In the genomic region with DNA sequence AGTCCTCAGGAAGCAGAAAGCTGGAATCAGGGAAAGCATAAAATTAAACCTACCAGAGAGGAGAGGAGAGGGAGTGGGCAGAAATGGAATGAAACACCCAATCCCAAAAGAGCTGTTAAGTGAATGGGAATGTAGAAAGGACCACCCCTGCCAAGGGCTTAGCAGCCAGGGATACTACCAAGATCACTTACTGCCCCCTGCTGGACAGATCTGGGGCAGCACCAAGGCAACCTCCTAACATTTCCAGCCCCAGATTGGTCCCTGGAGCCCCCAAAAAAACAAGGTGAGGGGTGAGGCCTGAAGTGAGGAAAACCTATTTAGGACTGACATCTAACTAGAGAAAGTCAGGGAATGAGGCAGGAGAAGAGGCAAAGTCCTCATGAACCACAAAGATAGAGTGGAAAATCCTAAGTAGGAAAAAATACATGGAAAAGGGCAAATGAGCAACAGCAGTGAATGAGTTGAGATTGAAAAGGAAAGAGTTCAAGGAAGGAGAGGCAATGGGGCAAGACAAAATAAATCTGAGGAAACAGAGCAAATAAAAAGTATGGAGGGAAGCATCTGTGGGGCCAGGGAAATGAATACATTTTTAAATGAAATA, we compare ENCODE assay signal across 8 cellular contexts. TPM values are rescaled to one million over a fixed set of nuclear protein-coding genes. Genes with fewer than 3 reads are reported as not detected.
DNase-seq lines count a peak whose midpoint lies in the region; ATAC-seq and TF ChIP-seq lines count a peak whose summit lies in the region.

No MANE protein-coding gene starts in this region.

- DNase-seq in ELR (ENCODE audit: low read depth) (peak; percentile 78), LNCaP clone FGC (ENCODE audit: low read depth) (no peak), T-helper 1 cell (peak; percentile 55 to 81 (median 71)), left cardiac atrium (peak; percentile 79), retinal pigment epithelial cell (ENCODE audit: low read depth) (no peak), GOT3 (lab: John Stamatoyannopoulos, UW) (no peak)
- DNase-seq in activated naive CD8-positive, alpha-beta T cell treated with anti-CD3 and anti-CD28 coated beads, Interleukin-2, amount 50 U/mL, for 24 hours, result peak; percentile 87

- peak overlapping the region; percentile 7 for H3K27ac Mint-ChIP-seq in activated naive CD8-positive, alpha-beta T cell treated with anti-CD3 and anti-CD28 coated beads, Interleukin-2, amount 50 U/mL, for 24 hours

- H3K27me3 Mint-ChIP-seq in activated naive CD8-positive, alpha-beta T cell treated with anti-CD3 and anti-CD28 coated beads, Interleukin-2, amount 50 U/mL, for 24 hours, result no peaks in the 10 kb centered on the region

- H3K36me3 Mint-ChIP-seq in activated naive CD8-positive, alpha-beta T cell treated with anti-CD3 and anti-CD28 coated beads, Interleukin-2, amount 50 U/mL, for 24 hours (ENCODE audit: low read depth), result peaks cover 16% of the 10 kb centered on the region

- H3K4me3 Mint-ChIP-seq in activated naive CD8-positive, alpha-beta T cell treated with anti-CD3 and anti-CD28 coated beads, Interleukin-2, amount 50 U/mL, for 24 hours, result no peak overlapping the region

- ATAC-seq in activated naive CD8-positive, alpha-beta T cell treated with anti-CD3 and anti-CD28 coated beads, Interleukin-2, amount 50 U/mL, for 24 hours, result peak; percentile 56
- ATAC-seq in left cardiac atrium (peak; percentile 74 to 77), HG03378 (IDR thresholded peaks at IDR 0.05; ENCODE audit: unreplicated experiment) (no peak)

- peak; percentile 91 for TF ChIP-seq CTCF in LNCaP clone FGC (IDR thresholded peaks at IDR 0.05; ENCODE audit: control insufficient read depth, extremely low read depth, insufficient read depth)
- peak; percentile 95 for TF ChIP-seq CTCF in retinal pigment epithelial cell (conservative IDR thresholded peaks at IDR 0.05; ENCODE audit: low read depth, low read length)

- peaks cover 31% of the 10 kb centered on the region for H3K4me1 Mint-ChIP-seq in activated naive CD8-positive, alpha-beta T cell treated with anti-CD3 and anti-CD28 coated beads, Interleukin-2, amount 50 U/mL, for 24 hours

- no peak overlapping the region for H3K4me3 ChIP-seq in LNCaP clone FGC (ENCODE audit: low read depth, low read length)
- H3K4me3 ChIP-seq in retinal pigment epithelial cell (ENCODE audit: low read length), result no peak overlapping the region

- intact Hi-C loops in left cardiac atrium (cut with DNase I), result loop anchor here (5.0 to 10.0 kb wide), 2 partner anchors 82 to 84 kb away; partner anchors contain the start of gene DDX23 (in 2 of the 2)

- H3K9me3 Mint-ChIP-seq in activated naive CD8-positive, alpha-beta T cell treated with anti-CD3 and anti-CD28 coated beads, Interleukin-2, amount 50 U/mL, for 24 hours, result no peaks in the 10 kb centered on the region

RNA-seq across cellular contexts. Expression of gene FKBP11, which starts 11.2 kb away (rescaled TPM):
- 10 to 100 TPM; 14.5 to 25.0 TPM for total RNA-seq in left cardiac atrium

RNA-seq across cellular contexts. Expression of gene ARF3, which starts 20.8 kb away (rescaled TPM):
- total RNA-seq in left cardiac atrium, result 10 to 100 TPM; 72.2 to 90.5 TPM

RNA-seq across cellular contexts. Expression of gene WNT10B, which starts 35.1 kb away (rescaled TPM):
- total RNA-seq in left cardiac atrium, result 1 to 10 TPM in 1 of 2 donors, under 1 TPM in 1; 0.65 to 1.0 TPM

RNA-seq across cellular contexts. Expression of gene WNT1, which starts 41.6 kb away (rescaled TPM):
- not detected for total RNA-seq in left cardiac atrium

Comparison
In these comparisons a context has a peak if more than half of its experiments do, and no peak if none do; other contexts are left out.
1. DNase-seq: peak in ELR (single experiment), T-helper 1 cell (5 of 5), activated naive CD8-positive, alpha-beta T cell treated with anti-CD3 and anti-CD28 coated beads, Interleukin-2, amount 50 U/mL, for 24 hours (single experiment) and left cardiac atrium (single experiment); none in LNCaP clone FGC (single experiment), retinal pigment epithelial cell (single experiment) and GOT3 (single experiment).